Comparison of ENCODE assay signal across 22 cellular contexts in genomic region chr7:158308001-158308400, GRCh38.
"Had no signal": no experiment of that assay in that cellular context is flagged by ENCODE, and none has a peak within 500 bp of the region (broad histone marks: within the 10 kb centered on the region; RNA-seq: fewer than 3 reads in every experiment).

No MANE protein-coding gene starts in this region.

- H3K36me3 Mint-ChIP-seq: IgD-negative memory B cell, T-cell had no signal

- H3K9ac ChIP-seq: SK-N-SH had no signal

- DNase-seq: KBM-7; MV-4-11; NCI-H1048; NCI-H1105; NCI-H1417; NCI-H1436 treated with DMSO at 0.1 percent for 48 hours; NCI-H1694; NCI-H187 treated with DMSO at 0.1 percent for 48 hours; NCI-H2029 treated with DMSO at 0.1 percent for 48 hours; NCI-H2227 treated with DMSO at 0.1 percent for 48 hours; NCI-H524; NCI-H526 treated with DMSO at 0.1 percent for 48 hours; NCI-H748 treated with DMSO at 0.1 percent for 48 hours; NK-92 treated with Interleukin-12 subunit alpha and Interleukin-12 subunit beta, amount 100 ng/mL, for 24 hours; PC-3; SHP77; SK-N-SH; SW 1271; T-cell had no signal

- H3K27ac ChIP-seq: RWPE1 had no signal

- H3K27ac Mint-ChIP-seq: IgD-negative memory B cell, T-cell had no signal

- H3K4me1 Mint-ChIP-seq: IgD-negative memory B cell, T-cell had no signal

- H3K27me3 Mint-ChIP-seq: IgD-negative memory B cell had no signal

- ATAC-seq: Panc1, PC-3, T-cell had no signal

- H3K4me3 Mint-ChIP-seq: IgD-negative memory B cell, T-cell had no signal
